Comparison of ENCODE assay signal across 16 cellular contexts in genomic region chr13:98301721-98302120, GRCh38.
DNase-seq lines count a peak whose midpoint lies in the region; ATAC-seq and TF ChIP-seq lines count a peak whose summit lies in the region.
"Had no signal": no experiment of that assay in that cellular context is flagged by ENCODE, and none has a peak within 500 bp of the region (broad histone marks: within the 10 kb centered on the region; RNA-seq: fewer than 3 reads in every experiment).

No MANE protein-coding gene starts in this region.

- peak overlapping the region; percentile 84 for H3K4me2 ChIP-seq in fibroblast of lung (ENCODE audit: extremely low read depth, insufficient read depth, low read length)

- H3K4me1 ChIP-seq in fibroblast of lung (ENCODE audit: control insufficient read depth, extremely low read depth, insufficient read depth, low read length): peaks cover 22% of the 10 kb centered on the region

- H3K79me2 ChIP-seq in fibroblast of lung (ENCODE audit: control insufficient read depth, insufficient read depth, low read length): peaks cover 58% of the 10 kb centered on the region

- H3K27ac ChIP-seq in C4-2B (peak overlapping the region; percentile 60; the same call in 1 of the 2 replicates), fibroblast of lung (ENCODE audit: insufficient read depth, low read length) (peak overlapping the region; percentile 75)
- H3K27ac ChIP-seq: brain microvascular endothelial cell, RWPE1 had no signal

- H3K27me3 Mint-ChIP-seq in progenitor cell of endocrine pancreas: no peaks in the 10 kb centered on the region
- H3K27me3 Mint-ChIP-seq in T-helper 17 cell: peaks cover 57% of the 10 kb centered on the region

- H3K4me1 Mint-ChIP-seq in progenitor cell of endocrine pancreas (ENCODE audit: low read depth) (peaks cover 72% of the 10 kb centered on the region), T-helper 17 cell (peaks cover 2% of the 10 kb centered on the region)

- peak overlapping the region; percentile 98 for H3K27ac Mint-ChIP-seq in progenitor cell of endocrine pancreas
- no peak overlapping the region for H3K27ac Mint-ChIP-seq in T-helper 17 cell
- H3K27ac Mint-ChIP-seq: activated T-helper 2 cell treated with anti-CD3 and anti-CD28 coated beads, Interferon-gamma antibody, Interleukin-2, Interleukin-4, amounts not matched to agents 10 μg/mL and 5 μg/mL and 100 μg/mL, durations not matched to agents 14 hours and 24 hours and 36 hours had no signal

- H3K4me3 Mint-ChIP-seq in progenitor cell of endocrine pancreas (ENCODE audit: low read depth) (no peak overlapping the region), T-helper 17 cell (no peak overlapping the region)

- H4K20me1 ChIP-seq in fibroblast of lung (ENCODE audit: control insufficient read depth, extremely low read depth, insufficient read depth, low read length): no peaks in the 10 kb centered on the region

- DNase-seq in SW480 (ENCODE audit: low spot score) (peak; percentile 19), fibroblast of lung (ENCODE audit: low read depth in 2 of 2) (peak; percentile 68 to 73), progenitor cell of endocrine pancreas (ENCODE audit: low spot score, unreplicated experiment) (no peak), LoVo (ENCODE audit: low spot score) (no peak), T-helper 17 cell (no peak), hypothalamus (lab: John Stamatoyannopoulos, UW) (no peak)
- DNase-seq: activated CD4-positive, alpha-beta T cell treated with anti-CD3 and anti-CD28 coated beads, Interleukin-2, amount 50 U/mL, for 48 hours; brain microvascular endothelial cell; NCI-H1436 treated with DMSO at 0.1 percent for 48 hours; T1000 had no signal

- H3K36me3 Mint-ChIP-seq in progenitor cell of endocrine pancreas (ENCODE audit: insufficient read depth) (peaks cover 7% of the 10 kb centered on the region), T-helper 17 cell (ENCODE audit: low read depth) (no peaks in the 10 kb centered on the region)

- ATAC-seq in GM21717 (IDR thresholded peaks at IDR 0.05; ENCODE audit: unreplicated experiment) (no peak), T-helper 17 cell (no peak)
- ATAC-seq: GM12878 had no signal

- TF ChIP-seq CTCF in C4-2B (conservative IDR thresholded peaks at IDR 0.05): no peak
- no peak for TF ChIP-seq CTCF in fibroblast of lung (conservative IDR thresholded peaks at IDR 0.05 in 1 of 2, IDR thresholded peaks at IDR 0.05 in 1 of 2; ENCODE audit: low read depth in 1 of 2, low read length in 2 of 2)
- no peak for TF ChIP-seq CTCF in progenitor cell of endocrine pancreas (IDR thresholded peaks at IDR 0.05; ENCODE audit: unreplicated experiment)

- H3K36me3 ChIP-seq in fibroblast of lung (ENCODE audit: control insufficient read depth, insufficient read depth, low read length): no peaks in the 10 kb centered on the region
- H3K36me3 ChIP-seq: brain microvascular endothelial cell had no signal

- no peak overlapping the region for H2AFZ ChIP-seq in fibroblast of lung (ENCODE audit: low read length)

- no peaks in the 10 kb centered on the region for H3K9me3 Mint-ChIP-seq in progenitor cell of endocrine pancreas (ENCODE audit: low read depth)
- H3K9me3 Mint-ChIP-seq: activated T-helper 2 cell treated with anti-CD3 and anti-CD28 coated beads, Interferon-gamma antibody, Interleukin-2, Interleukin-4, amounts not matched to agents 10 μg/mL and 5 μg/mL and 100 μg/mL, durations not matched to agents 14 hours and 24 hours and 36 hours had no signal

- H3K27me3 ChIP-seq in fibroblast of lung (ENCODE audit: control insufficient read depth, insufficient read depth, low read length): no peaks in the 10 kb centered on the region
- H3K27me3 ChIP-seq: brain microvascular endothelial cell had no signal

- H3K9me3 ChIP-seq in fibroblast of lung (ENCODE audit: control insufficient read depth, insufficient read depth, low read depth, low read length) (no peaks in the 10 kb centered on the region), T-helper 17 cell (ENCODE audit: control insufficient read depth, low read length, poor library complexity, severe bottlenecking) (no peaks in the 10 kb centered on the region)

- H3K9ac ChIP-seq in fibroblast of lung (ENCODE audit: insufficient read depth, low read length): no peak overlapping the region

- peak overlapping the region in 1 of 4 experiments; percentile 54 for H3K4me3 ChIP-seq in fibroblast of lung (replicated peaks in 1 of 4; ENCODE audit: control extremely low read depth in 1 of 4, insufficient read depth in 1 of 4, low read depth in 3 of 4, low read length in 4 of 4)
- H3K4me3 ChIP-seq: GM12878, lung had no signal

Comparison
In these comparisons a context has a peak if more than half of its experiments do, and no peak if none do; other contexts are left out.
1. DNase-seq: peak in SW480 (single experiment) and fibroblast of lung (2 of 2); none in progenitor cell of endocrine pancreas (single experiment), LoVo (single experiment), T-helper 17 cell (0 of 3) and hypothalamus (0 of 51).